Comparison of ENCODE assay signal across 9 cellular contexts in the genomic region with DNA sequence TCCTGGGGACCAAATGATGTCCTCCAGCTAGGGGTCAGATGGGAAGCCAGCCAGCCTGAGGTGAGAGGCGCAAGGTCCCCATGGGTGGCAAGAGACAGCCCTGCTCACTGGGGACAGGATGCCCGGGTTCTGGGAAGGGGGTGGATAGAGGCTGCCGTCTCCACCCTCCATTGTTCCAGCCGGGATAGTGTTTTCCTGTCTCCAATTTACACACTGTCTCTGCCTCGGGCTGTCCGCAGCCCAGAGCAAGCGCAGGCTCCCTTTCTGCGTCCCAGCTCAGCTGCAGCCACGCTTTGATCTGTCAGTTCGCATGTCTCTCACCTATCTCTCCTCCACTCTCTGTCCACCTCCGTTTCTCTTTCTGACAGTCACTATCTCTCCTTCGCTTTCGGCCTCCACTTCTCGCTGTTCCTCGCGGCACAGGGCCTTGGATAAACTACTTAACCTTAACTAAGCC. TPM values are rescaled to one million over a fixed set of nuclear protein-coding genes. Genes with fewer than 3 reads are reported as not detected.
DNase-seq lines count a peak whose midpoint lies in the region; ATAC-seq and TF ChIP-seq lines count a peak whose summit lies in the region.
"Had no signal": no experiment of that assay in that cellular context is flagged by ENCODE, and none has a peak within 500 bp of the region (broad histone marks: within the 10 kb centered on the region; RNA-seq: fewer than 3 reads in every experiment).

No MANE protein-coding gene starts in this region.

- no peaks in the 10 kb centered on the region for H3K9me3 Mint-ChIP-seq in HFFc6

- DNase-seq in HFFc6 (no peak), thoracic aorta (ENCODE audit: low spot score) (no peak), NCI-H187 (lab: John Stamatoyannopoulos, UW) (no peak), WERI-Rb-1 (no peak), NCI-H526 treated with DMSO at 0.1 percent for 48 hours (lab: John Stamatoyannopoulos, UW) (no peak)
- DNase-seq in activated CD4-positive, alpha-beta T cell treated with anti-CD3 and anti-CD28 coated beads, Interleukin-2, amount 50 U/mL, for 48 hours = no peak
- DNase-seq: NCI-H2107 had no signal

- peaks cover 24% of the 10 kb centered on the region for H3K27me3 Mint-ChIP-seq in HFFc6 (ENCODE audit: insufficient read depth)

- 22 to 25% methylated on average over 16 of the region's 16 CpGs for WGBS in ectodermal cell, 2 experiments
- WGBS in liver = 20% methylated on average over 16 of the region's 16 CpGs

- H3K4me1 Mint-ChIP-seq in HFFc6 (ENCODE audit: low read depth) = peaks cover 28% of the 10 kb centered on the region

- TF ChIP-seq CTCF in HFFc6 (IDR thresholded peaks at IDR 0.05) (no peak), liver (IDR thresholded peaks at IDR 0.05; ENCODE audit: low read depth, low read length, missing input control) (no peak), thoracic aorta (IDR thresholded peaks at IDR 0.05) (no peak), WERI-Rb-1 (IDR thresholded peaks at IDR 0.05; ENCODE audit: low read depth, low read length) (no peak)

- peak in 1 of 2 donors; percentile 15 for TF ChIP-seq RAD21 in liver (IDR thresholded peaks at IDR 0.05)

- peak overlapping the region in 1 of 2 donors; percentile 65 for H3K9ac ChIP-seq in liver (ENCODE audit: low read depth in 1 of 2, low read length in 2 of 2)

- H3K36me3 ChIP-seq in ectodermal cell (ENCODE audit: control insufficient read depth, insufficient read depth, low read length) (peaks cover 35% of the 10 kb centered on the region), liver (ENCODE audit: control insufficient read depth in 4 of 4, insufficient read depth in 3 of 4, low read depth in 1 of 4, low read length in 3 of 4) (peaks cover 2 to 21% (median 10%) of the 10 kb centered on the region in 4 donors), thoracic aorta (no peaks in the 10 kb centered on the region), WERI-Rb-1 (no peaks in the 10 kb centered on the region)

- H3K4me3 ChIP-seq in ectodermal cell (ENCODE audit: insufficient read depth, low read depth, low read length) = peak overlapping the region; percentile 88
- H3K4me3 ChIP-seq in liver (ENCODE audit: low read depth in 1 of 3, low read length in 3 of 3) = peak overlapping the region; percentile 75 to 91 (median 90)
- H3K4me3 ChIP-seq in thoracic aorta = peak overlapping the region; percentile 71
- no peak overlapping the region for H3K4me3 ChIP-seq in WERI-Rb-1 (ENCODE audit: low read depth, low read length)

- H3K27ac ChIP-seq in ectodermal cell (ENCODE audit: insufficient read depth, low read depth, low read length, poor library complexity, severe bottlenecking) = no peak overlapping the region
- peak overlapping the region; percentile 71 to 87 for H3K27ac ChIP-seq in liver (ENCODE audit: low read depth in 1 of 2, low read length in 2 of 2)
- no peak overlapping the region for H3K27ac ChIP-seq in thoracic aorta
- H3K27ac ChIP-seq in WERI-Rb-1 = no peak overlapping the region

- H3K27me3 ChIP-seq in ectodermal cell (ENCODE audit: control insufficient read depth, insufficient read depth, low read length, poor library complexity, severe bottlenecking) = no peaks in the 10 kb centered on the region
- H3K27me3 ChIP-seq in liver (ENCODE audit: control insufficient read depth in 4 of 4, insufficient read depth in 4 of 4, low read length in 3 of 4) = no peaks in the 10 kb centered on the region
- H3K27me3 ChIP-seq in thoracic aorta (replicated peaks; ENCODE audit: insufficient read depth) = peaks cover 18% of the 10 kb centered on the region
- H3K27me3 ChIP-seq in WERI-Rb-1 (ENCODE audit: insufficient read depth, low read depth, severe bottlenecking) = peaks cover 71% of the 10 kb centered on the region

- no peaks in the 10 kb centered on the region for H3K9me3 ChIP-seq in ectodermal cell (ENCODE audit: control insufficient read depth, low read length)
- H3K9me3 ChIP-seq in liver (ENCODE audit: control insufficient read depth in 4 of 4, low read length in 3 of 4) = no peaks in the 10 kb centered on the region
- H3K9me3 ChIP-seq in thoracic aorta = no peaks in the 10 kb centered on the region
- no peaks in the 10 kb centered on the region for H3K9me3 ChIP-seq in WERI-Rb-1 (ENCODE audit: severe bottlenecking)

- no peak for ATAC-seq in thoracic aorta (ENCODE audit: insufficient number of reproducible peaks, low FRiP score, low read depth)

- H3K4me1 ChIP-seq in ectodermal cell (ENCODE audit: control insufficient read depth, insufficient read depth, low read length) = peaks cover 8% of the 10 kb centered on the region
- H3K4me1 ChIP-seq in liver (ENCODE audit: control insufficient read depth in 4 of 4, insufficient read depth in 4 of 4, low read length in 3 of 4) = peaks cover 21 to 63% (median 43%) of the 10 kb centered on the region in 4 donors
- H3K4me1 ChIP-seq in thoracic aorta (ENCODE audit: control insufficient read depth in 1 of 2, low read depth in 2 of 2) = peaks cover 0 to 19% of the 10 kb centered on the region in 2 donors

- peak overlapping the region; percentile 91 for H3K4me3 Mint-ChIP-seq in HFFc6

- H3K36me3 Mint-ChIP-seq in HFFc6 (ENCODE audit: low read depth) = no peaks in the 10 kb centered on the region

- H3K27ac Mint-ChIP-seq in HFFc6 = no peak overlapping the region

TF ChIP-seq in liver, 16 proteins besides CTCF, POLR2A, EP300 and RAD21:
- TF ChIP-seq, protein P1, sequence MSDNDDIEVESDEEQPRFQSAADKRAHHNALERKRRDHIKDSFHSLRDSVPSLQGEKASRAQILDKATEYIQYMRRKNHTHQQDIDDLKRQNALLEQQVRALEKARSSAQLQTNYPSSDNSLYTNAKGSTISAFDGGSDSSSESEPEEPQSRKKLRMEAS (IDR thresholded peaks at IDR 0.05) = no peak
- TF ChIP-seq NR2F2 (IDR thresholded peaks at IDR 0.05) = peak; percentile 76

RNA-seq across cellular contexts. Expression of a gene that starts 2.1 kb away (rescaled TPM):
- total RNA-seq in HFFc6 (2021; fragmentation: NEBNext Ultra II Directional; extraction: Animal tissue kit (Norgen Biotek cat#: 25700)) = 1 to 10 TPM; 3.8 to 10.0 (median 4.6) TPM
- polyA plus RNA-seq in ectodermal cell (2013, experiment 1 of 4) = 95.6 TPM
- 105 TPM for polyA plus RNA-seq in ectodermal cell (2013, experiment 2 of 4)
- polyA plus RNA-seq in ectodermal cell (2013, experiment 3 of 4) = 64.2 TPM
- polyA plus RNA-seq in ectodermal cell (2013, experiment 4 of 4) = 72.0 TPM
- total RNA-seq in liver (10 to 100 TPM; 48.6 to 53.0 TPM), thoracic aorta (10 to 100 TPM; 20.5 to 29.4 TPM)
- polyA plus RNA-seq in liver = 10 to 100 TPM; 14.4 to 51.3 TPM

RNA-seq across cellular contexts. Expression of a gene that starts 27.3 kb away (rescaled TPM):
- 10 to 100 TPM; 19.3 to 26.2 (median 21.7) TPM for total RNA-seq in HFFc6 (2021; fragmentation: NEBNext Ultra II Directional; extraction: Animal tissue kit (Norgen Biotek cat#: 25700))
- 25.9 TPM for polyA plus RNA-seq in ectodermal cell (2013, experiment 1 of 4)
- 26.2 TPM for polyA plus RNA-seq in ectodermal cell (2013, experiment 2 of 4)
- 21.4 TPM for polyA plus RNA-seq in ectodermal cell (2013, experiment 3 of 4)
- 19.9 TPM for polyA plus RNA-seq in ectodermal cell (2013, experiment 4 of 4)
- total RNA-seq in liver = 10 to 100 TPM; 10.5 to 17.2 TPM
- 1 to 10 TPM; 1.8 to 8.4 TPM for polyA plus RNA-seq in liver
- total RNA-seq in thoracic aorta = 10 to 100 TPM; 20.0 to 25.2 TPM

RNA-seq across cellular contexts. Expression of a gene that starts 41.9 kb away (rescaled TPM):
- 100 to 1,000 TPM; 125 to 148 (median 140) TPM for total RNA-seq in HFFc6 (2021; fragmentation: NEBNext Ultra II Directional; extraction: Animal tissue kit (Norgen Biotek cat#: 25700))
- polyA plus RNA-seq in ectodermal cell (2013, experiment 1 of 4) = 66.3 TPM
- 57.5 TPM for polyA plus RNA-seq in ectodermal cell (2013, experiment 2 of 4)
- 56.4 TPM for polyA plus RNA-seq in ectodermal cell (2013, experiment 3 of 4)
- 57.8 TPM for polyA plus RNA-seq in ectodermal cell (2013, experiment 4 of 4)
- 10 to 100 TPM; 14.6 to 18.6 TPM for total RNA-seq in liver
- 10 to 100 TPM; 17.7 to 30.7 TPM for polyA plus RNA-seq in liver
- total RNA-seq in thoracic aorta = 100 to 1,000 TPM in 1 of 2 donors, 10 to 100 TPM in 1; 71.9 to 103 TPM

RNA-seq across cellular contexts. Expression of a gene that starts 49.7 kb away (rescaled TPM):
- total RNA-seq in HFFc6 (2021; fragmentation: NEBNext Ultra II Directional; extraction: Animal tissue kit (Norgen Biotek cat#: 25700)) = 100 to 1,000 TPM; 111 to 154 (median 133) TPM
- 216 TPM for polyA plus RNA-seq in ectodermal cell (2013, experiment 1 of 4)
- polyA plus RNA-seq in ectodermal cell (2013, experiment 2 of 4) = 222 TPM
- 173 TPM for polyA plus RNA-seq in ectodermal cell (2013, experiment 3 of 4)
- polyA plus RNA-seq in ectodermal cell (2013, experiment 4 of 4) = 166 TPM
- total RNA-seq in liver = 10 to 100 TPM; 28.6 to 45.0 TPM
- 10 to 100 TPM; 27.2 to 32.1 TPM for polyA plus RNA-seq in liver
- 100 to 1,000 TPM; 109 TPM for total RNA-seq in thoracic aorta

Comparison
In these comparisons a context has a peak if more than half of its experiments do, and no peak if none do; other contexts are left out.
1. H3K27ac ChIP-seq: peak in liver (2 of 2); none in ectodermal cell (single experiment), thoracic aorta (0 of 2) and WERI-Rb-1 (single experiment).